1 cellular context compared by ENCODE assay signal in the genomic region with DNA sequence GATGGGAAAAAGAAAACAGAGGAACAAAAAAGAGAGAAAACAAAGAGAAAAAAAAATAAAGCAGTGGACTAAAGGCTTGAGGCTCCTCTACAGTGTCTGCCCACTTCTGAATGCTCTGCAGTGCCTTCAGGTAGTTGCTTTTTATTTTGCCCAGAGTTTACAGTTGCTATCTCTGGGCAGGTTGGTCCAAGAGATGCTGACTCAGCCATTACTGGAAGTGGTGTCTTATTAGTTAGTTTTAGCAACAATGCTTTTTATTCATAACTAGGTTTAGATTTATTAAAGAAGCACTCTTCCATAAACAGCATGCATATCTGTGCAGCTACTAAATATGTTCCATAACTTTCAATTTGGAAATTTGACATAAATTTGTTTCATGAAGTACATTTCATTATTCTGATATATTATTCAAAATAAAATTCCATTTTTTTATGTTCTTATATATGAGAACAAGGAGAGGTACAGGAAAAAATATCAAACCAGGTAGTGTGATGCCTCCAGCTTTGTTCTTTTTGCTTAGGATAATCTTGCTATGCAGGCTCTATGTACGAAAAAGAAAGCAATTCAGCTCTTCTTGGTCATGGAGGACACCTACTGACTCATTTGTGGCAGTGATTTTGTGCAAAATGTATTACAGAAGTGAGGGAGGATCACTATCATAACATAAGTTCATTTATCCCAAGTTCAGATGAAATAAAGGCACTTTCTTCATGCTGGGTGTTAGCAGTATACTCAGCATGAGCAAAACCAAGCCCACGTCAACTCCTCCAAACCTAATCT.
A peak's percentile ranks its signal among the peaks of the same experiment; 100 is the strongest.
TF ChIP-seq lines count a peak whose summit lies in the region.

No MANE protein-coding gene starts in this region.

TF ChIP-seq in H1, 55 proteins besides CTCF, POLR2A, EP300 and RAD21:
- TF ChIP-seq MAFK (IDR thresholded peaks at IDR 0.05; ENCODE audit: low read depth, low read length) = peak; percentile 79
- no peak for TF ChIP-seq JUN (IDR thresholded peaks at IDR 0.05; ENCODE audit: low read depth, low read length)
TF ChIP-seq in H1: peak in this region for 1.
